8 cellular contexts compared by ENCODE assay signal in the genomic region with DNA sequence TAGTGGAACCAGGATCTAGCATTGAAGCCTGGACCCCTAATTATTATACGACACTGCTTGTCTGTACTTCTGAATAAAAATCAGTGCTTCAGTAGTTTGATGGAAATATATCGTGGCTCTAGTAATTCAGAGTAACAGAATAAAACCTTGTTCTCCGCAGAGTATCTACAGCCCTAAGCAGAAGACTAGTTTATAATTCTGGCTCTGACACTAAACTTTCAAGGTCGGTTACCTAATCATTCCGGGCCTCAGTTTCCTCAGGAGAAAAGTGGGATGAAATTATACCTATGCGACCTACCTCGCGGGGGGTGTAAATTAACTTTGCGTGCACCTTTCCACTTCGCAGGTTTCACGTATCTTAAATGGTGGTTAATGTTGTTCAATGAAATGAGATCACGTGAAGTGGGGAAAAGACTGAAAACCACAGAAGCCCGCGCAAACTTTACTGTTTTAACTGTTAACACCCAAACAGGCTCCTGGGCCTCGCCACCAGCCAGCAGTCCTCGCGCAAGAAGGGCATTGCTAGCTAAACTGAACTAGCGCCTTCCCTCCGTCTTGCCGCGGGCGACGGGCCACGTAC. TPM values are rescaled to one million over a fixed set of nuclear protein-coding genes. Genes with fewer than 3 reads are reported as not detected.
DNase-seq lines count a peak whose midpoint lies in the region; TF ChIP-seq lines count a peak whose summit lies in the region.

No MANE protein-coding gene starts in this region.

- TF ChIP-seq CTCF in prostate gland (IDR thresholded peaks at IDR 0.05), result no peak

- H3K9me3 ChIP-seq in prostate gland, result no peaks in the 10 kb centered on the region

- no peaks in the 10 kb centered on the region for H3K4me1 ChIP-seq in prostate gland (replicated peaks)

- H3K27ac ChIP-seq in epithelial cell of prostate (peak overlapping the region; percentile 86), prostate gland (peak overlapping the region; percentile 89 to 97)

- peak overlapping the region; percentile 93 for H3K4me3 ChIP-seq in H7 (ENCODE audit: insufficient read depth, low read depth, low read length)
- peak overlapping the region; percentile 53 to 90 for H3K4me3 ChIP-seq in prostate gland

- intact Hi-C loops in prostate gland (cut with DNase I), result loop anchor here (2.0 kb wide), 1 partner anchor 42 kb away; the partner anchor contains the start of gene PNPLA8

- H3K27me3 ChIP-seq in H7 (ENCODE audit: control insufficient read depth, insufficient read depth, low read length), result no peaks in the 10 kb centered on the region
- H3K27me3 ChIP-seq in prostate gland (replicated peaks; ENCODE audit: insufficient read depth), result no peaks in the 10 kb centered on the region

- WGBS in prostate gland, result 17% methylated on average over 24 of the region's 24 CpGs

- no peak for TF ChIP-seq POLR2A in prostate gland (IDR thresholded peaks at IDR 0.05)

- H3K36me3 ChIP-seq in H7 (replicated peaks; ENCODE audit: control insufficient read depth, insufficient read depth, low read length), result no peaks in the 10 kb centered on the region; the same call in none of the 2 replicates
- H3K36me3 ChIP-seq in prostate gland, result no peaks in the 10 kb centered on the region

- DNase-seq in H7 (no peak), RKO (ENCODE audit: low spot score) (peak; percentile 22), epithelial cell of prostate (ENCODE audit: low read depth, low spot score) (no peak), prostate gland (ENCODE audit: low spot score) (no peak), AG20443 (ENCODE audit: low spot score) (no peak), NCI-H345 treated with DMSO at 0.1 percent for 48 hours (lab: John Stamatoyannopoulos, UW; ENCODE audit: unreplicated experiment) (no peak), NCI-H226 (no peak), occipital lobe (lab: John Stamatoyannopoulos, UW) (no peak)

RNA-seq across cellular contexts. Expression of gene THAP5, which starts 0.6 kb away (rescaled TPM):
- 11.9 and 15.6 TPM in 2 replicates for total RNA-seq in H7 (2014; rRNA removed; shearing (Covaris generic))
- total RNA-seq in prostate gland (10 to 100 TPM; 21.3 to 23.4 TPM), occipital lobe (81.7 TPM)

RNA-seq across cellular contexts. Expression of gene DNAJB9, which starts 0.8 kb away (rescaled TPM):
- 14.7 and 18.5 TPM in 2 replicates for total RNA-seq in H7 (2014; rRNA removed; shearing (Covaris generic))
- total RNA-seq in prostate gland, result 10 to 100 TPM; 27.2 to 64.0 TPM
- 48.2 TPM for total RNA-seq in occipital lobe

RNA-seq across cellular contexts. Expression of gene PNPLA8, which starts 43.0 kb away (rescaled TPM):
- 15.1 and 16.4 TPM in 2 replicates for total RNA-seq in H7 (2014; rRNA removed; shearing (Covaris generic))
- total RNA-seq in prostate gland, result 10 to 100 TPM; 25.8 to 27.3 TPM
- 89.8 TPM for total RNA-seq in occipital lobe
